ENCODE assay signal across 14 cellular contexts in the genomic region with DNA sequence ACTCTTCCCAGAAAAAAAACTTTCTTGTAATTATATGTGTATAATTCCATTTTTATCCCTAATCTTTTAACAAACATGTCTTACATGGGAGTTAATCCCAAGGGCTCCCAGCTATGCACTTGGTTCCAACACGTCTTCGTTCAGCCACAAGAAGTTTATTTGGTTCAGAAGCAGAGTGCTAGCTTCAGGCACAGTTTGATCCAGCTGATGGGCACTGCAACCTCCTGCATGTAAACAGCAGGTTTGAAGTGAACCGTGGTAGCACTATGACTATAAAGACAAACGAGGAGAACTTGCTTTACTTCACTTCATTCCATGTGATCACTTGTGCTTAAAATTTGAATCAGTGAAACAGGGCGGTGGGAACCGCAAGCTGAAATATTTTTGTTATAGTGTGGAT. TPM values are rescaled to one million over a fixed set of nuclear protein-coding genes. Genes with fewer than 3 reads are reported as not detected.
DNase-seq lines count a peak whose midpoint lies in the region; ATAC-seq and TF ChIP-seq lines count a peak whose summit lies in the region.
"Had no signal": no experiment of that assay in that cellular context is flagged by ENCODE, and none has a peak within 500 bp of the region (broad histone marks: within the 10 kb centered on the region; RNA-seq: fewer than 3 reads in every experiment).

No MANE protein-coding gene starts in this region.

- H3K4me3 ChIP-seq in SK-N-SH (ENCODE audit: low read depth in 2 of 2, low read length in 1 of 2), result no peak overlapping the region
- H3K4me3 ChIP-seq: GM23248 had no signal

- H3K9me3 Mint-ChIP-seq in WTC11, result peaks cover 3% of the 10 kb centered on the region; the same call in 1 of the 2 replicates
- no peaks in the 10 kb centered on the region for H3K9me3 Mint-ChIP-seq in stimulated activated memory B cell treated with anti-CD40 and anti-IgM and Interleukin-4, amounts not matched to agents 10 μg/mL and 1 μg/mL and 100 μg/mL, for 72 hours
- H3K9me3 Mint-ChIP-seq in MCF 10A (ENCODE audit: unreplicated experiment), result no peaks in the 10 kb centered on the region
- H3K9me3 Mint-ChIP-seq: CD4-positive, alpha-beta T cell had no signal

- H3K9ac ChIP-seq in SK-N-SH, result no peak overlapping the region
- H3K9ac ChIP-seq: GM23248 had no signal

- WGBS in SK-N-SH (ENCODE audit: low lambda C conversion rate), result 78% methylated on average over 6 of the region's 6 CpGs

- no peak overlapping the region for H3K4me3 Mint-ChIP-seq in WTC11
- no peak overlapping the region for H3K4me3 Mint-ChIP-seq in stimulated activated memory B cell treated with anti-CD40 and anti-IgM and Interleukin-4, amounts not matched to agents 10 μg/mL and 1 μg/mL and 100 μg/mL, for 72 hours
- H3K4me3 Mint-ChIP-seq in MCF 10A (ENCODE audit: unreplicated experiment), result no peak overlapping the region
- H3K4me3 Mint-ChIP-seq: CD4-positive, alpha-beta T cell had no signal

- no peak for TF ChIP-seq RAD21 in SK-N-SH (IDR thresholded peaks at IDR 0.05; ENCODE audit: low read length)

- H3K27me3 Mint-ChIP-seq in WTC11 (ENCODE audit: low read depth) (no peaks in the 10 kb centered on the region), MCF 10A (ENCODE audit: insufficient read depth, unreplicated experiment) (no peaks in the 10 kb centered on the region)
- H3K27me3 Mint-ChIP-seq in stimulated activated memory B cell treated with anti-CD40 and anti-IgM and Interleukin-4, amounts not matched to agents 10 μg/mL and 1 μg/mL and 100 μg/mL, for 72 hours, result no peaks in the 10 kb centered on the region
- H3K27me3 Mint-ChIP-seq: CD4-positive, alpha-beta T cell had no signal

- intact Hi-C loops in MCF 10A (cut with micrococcal nuclease), result no loop called here

- no peaks in the 10 kb centered on the region for H3K9me2 ChIP-seq in SK-N-SH

- TF ChIP-seq CTCF in WTC11 (IDR thresholded peaks at IDR 0.05), result no peak
- TF ChIP-seq CTCF in MCF 10A (IDR thresholded peaks at IDR 0.05; ENCODE audit: unreplicated experiment), result no peak
- TF ChIP-seq CTCF in SK-N-SH (IDR thresholded peaks at IDR 0.05), result no peak

- no peak for TF ChIP-seq EP300 in SK-N-SH (IDR thresholded peaks at IDR 0.05; ENCODE audit: borderline replicate concordance in 1 of 2, low read depth in 1 of 2, low read length in 1 of 2)

- H4K20me1 ChIP-seq in SK-N-SH (ENCODE audit: insufficient read depth), result no peaks in the 10 kb centered on the region

- DNase-seq in WTC11 (ENCODE audit: low spot score) (no peak), MCF 10A (ENCODE audit: unreplicated experiment) (no peak), NCI-H2029 (lab: John Stamatoyannopoulos, UW) (no peak), SK-N-SH (no peak)
- DNase-seq: ACHN; Caco-2; CD4-positive, alpha-beta T cell; GM23248; HCEC 1CT had no signal

- H3K27ac Mint-ChIP-seq in WTC11 (peak overlapping the region; percentile 75), MCF 10A (ENCODE audit: low read depth, unreplicated experiment) (no peak overlapping the region)
- peak overlapping the region; percentile 99 for H3K27ac Mint-ChIP-seq in stimulated activated memory B cell treated with anti-CD40 and anti-IgM and Interleukin-4, amounts not matched to agents 10 μg/mL and 1 μg/mL and 100 μg/mL, for 72 hours
- H3K27ac Mint-ChIP-seq: CD4-positive, alpha-beta T cell had no signal

- no peak overlapping the region for H2AFZ ChIP-seq in SK-N-SH (ENCODE audit: low read depth)
- H2AFZ ChIP-seq: GM23248 had no signal

- H3F3A ChIP-seq in SK-N-SH (replicated peaks; ENCODE audit: insufficient read depth), result peaks cover 5% of the 10 kb centered on the region

- no peaks in the 10 kb centered on the region; the same call in 1 of the 2 replicates for H3K79me2 ChIP-seq in SK-N-SH (ENCODE audit: insufficient read depth)

- BruUV-seq in MCF 10A (replicated peaks; lab: Mats Ljungman, UMichigan), result no TSS peak

- no peaks in the 10 kb centered on the region for H3K9me3 ChIP-seq in SK-N-SH
- H3K9me3 ChIP-seq: Caco-2 had no signal

- ATAC-seq in WTC11 (no peak), esophagus mucosa (peak; percentile 93)
- no peak for ATAC-seq in stimulated activated memory B cell treated with anti-CD40 and anti-IgM and Interleukin-4, amounts not matched to agents 10 μg/mL and 1 μg/mL and 100 μg/mL, for 72 hours

- H3K4me1 Mint-ChIP-seq in WTC11 (no peaks in the 10 kb centered on the region), MCF 10A (ENCODE audit: insufficient read depth, unreplicated experiment) (peaks cover 5% of the 10 kb centered on the region)
- H3K4me1 Mint-ChIP-seq in stimulated activated memory B cell treated with anti-CD40 and anti-IgM and Interleukin-4, amounts not matched to agents 10 μg/mL and 1 μg/mL and 100 μg/mL, for 72 hours, result peaks cover 48% of the 10 kb centered on the region

- peaks cover 19% of the 10 kb centered on the region; the same call in 1 of the 2 replicates for H3K36me3 Mint-ChIP-seq in WTC11
- H3K36me3 Mint-ChIP-seq in stimulated activated memory B cell treated with anti-CD40 and anti-IgM and Interleukin-4, amounts not matched to agents 10 μg/mL and 1 μg/mL and 100 μg/mL, for 72 hours, result peaks cover 16% of the 10 kb centered on the region
- H3K36me3 Mint-ChIP-seq in MCF 10A (ENCODE audit: insufficient read depth, unreplicated experiment), result peaks cover 18% of the 10 kb centered on the region

- H3K27ac ChIP-seq in SK-N-SH (ENCODE audit: low read depth in 2 of 2, low read length in 1 of 2), result no peak overlapping the region
- H3K27ac ChIP-seq: C4-2B, GM23248 had no signal

- peaks cover 6 to 14% of the 10 kb centered on the region in 2 experiments for H3K36me3 ChIP-seq in SK-N-SH (replicated peaks in 1 of 2; ENCODE audit: control insufficient read depth in 1 of 2, insufficient read depth in 2 of 2, low read length in 1 of 2)

- POLR2A ChIA-PET in WTC11 (lab: Charles Lee), result no interaction called here
- POLR2A ChIA-PET in MCF 10A (lab: Yijun Ruan, JAX), result no interaction called here
- POLR2A ChIA-PET in SK-N-SH (lab: Yijun Ruan, JAX), result no interaction called here

- H3K27me3 ChIP-seq in SK-N-SH (ENCODE audit: insufficient read depth), result no peaks in the 10 kb centered on the region

- no peak overlapping the region for H3K4me2 ChIP-seq in SK-N-SH

- H3K4me1 ChIP-seq in SK-N-SH (ENCODE audit: control insufficient read depth in 1 of 2, insufficient read depth in 2 of 2, low read depth in 1 of 2, low read length in 1 of 2), result no peaks in the 10 kb centered on the region
- H3K4me1 ChIP-seq: Caco-2 had no signal

- CTCF ChIA-PET in WTC11 (lab: Charles Lee), result no interaction called here
- CTCF ChIA-PET in MCF 10A (lab: Yijun Ruan, JAX), result interaction anchor here (0.6 to 0.7 kb wide), 3 partner anchors 13 to 1027 kb away, joined by 3 to 4 read pairs (median 4); no protein-coding TSS in a partner anchor
- CTCF ChIA-PET in SK-N-SH (lab: Yijun Ruan, JAX), result no interaction called here

TF ChIP-seq in WTC11, 78 proteins besides CTCF, POLR2A, EP300 and RAD21 (continues in another document):
- TF ChIP-seq FOXK1 (CRISPR knock-in tag; IDR thresholded peaks at IDR 0.05) (no peak), GABPB1 (CRISPR knock-in tag; IDR thresholded peaks at IDR 0.05) (no peak), ETV6 (CRISPR knock-in tag; IDR thresholded peaks at IDR 0.05) (no peak), GRHL2 (CRISPR knock-in tag; IDR thresholded peaks at IDR 0.05; ENCODE audit: insufficient replicate concordance, severe bottlenecking) (no peak)
- TF ChIP-seq, protein P1, sequence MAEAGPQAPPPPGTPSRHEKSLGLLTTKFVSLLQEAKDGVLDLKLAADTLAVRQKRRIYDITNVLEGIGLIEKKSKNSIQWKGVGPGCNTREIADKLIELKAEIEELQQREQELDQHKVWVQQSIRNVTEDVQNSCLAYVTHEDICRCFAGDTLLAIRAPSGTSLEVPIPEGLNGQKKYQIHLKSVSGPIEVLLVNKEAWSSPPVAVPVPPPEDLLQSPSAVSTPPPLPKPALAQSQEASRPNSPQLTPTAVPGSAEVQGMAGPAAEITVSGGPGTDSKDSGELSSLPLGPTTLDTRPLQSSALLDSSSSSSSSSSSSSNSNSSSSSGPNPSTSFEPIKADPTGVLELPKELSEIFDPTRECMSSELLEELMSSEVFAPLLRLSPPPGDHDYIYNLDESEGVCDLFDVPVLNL (CRISPR knock-in tag; IDR thresholded peaks at IDR 0.05; ENCODE audit: borderline replicate concordance, low read depth), result no peak

TF ChIP-seq in SK-N-SH, 30 proteins besides CTCF, POLR2A, EP300 and RAD21 (continues in another document):
- TF ChIP-seq RXRA (IDR thresholded peaks at IDR 0.05; ENCODE audit: borderline replicate concordance, low read depth) (no peak), EZH2phosphoT487 (IDR thresholded peaks at IDR 0.05; ENCODE audit: borderline replicate concordance, low read depth) (no peak), TAF1 (IDR thresholded peaks at IDR 0.05; ENCODE audit: borderline replicate concordance, low read depth, low read length) (no peak), YY1 (IDR thresholded peaks at IDR 0.05; ENCODE audit: low read depth) (no peak), FOXM1 (IDR thresholded peaks at IDR 0.05; ENCODE audit: low read depth) (no peak), MEF2A (IDR thresholded peaks at IDR 0.05; ENCODE audit: borderline replicate concordance, low read depth) (no peak)

RNA-seq across cellular contexts. Expression of a gene that starts 7.0 kb away (rescaled TPM):
- total RNA-seq in WTC11 (2021) (34.0 to 44.4 TPM (median 38.7 TPM) in 3 replicates), esophagus mucosa (10.6 TPM), MCF 10A (2022) (43.2 and 48.3 TPM in 2 replicates)
- polyA plus RNA-seq in SK-N-SH (2012; rRNA removed), result 34.4 and 35.3 TPM in 2 replicates
- 35.8 and 36.2 TPM in 2 replicates for polyA plus RNA-seq in SK-N-SH (2012; cell fraction: cytosol; rRNA removed)
- polyA plus RNA-seq in SK-N-SH (2012; cell fraction: nucleus; rRNA removed), result 24.7 and 30.1 TPM in 2 replicates

RNA-seq across cellular contexts. Expression of a gene that starts 9.9 kb away (rescaled TPM):
- total RNA-seq in WTC11 (2021) (1,629 to 1,800 TPM (median 1,725 TPM) in 3 replicates), esophagus mucosa (1,503 TPM), MCF 10A (2022) (1,765 and 1,834 TPM in 2 replicates)
- polyA plus RNA-seq in SK-N-SH (2012; rRNA removed), result 2,166 and 2,477 TPM in 2 replicates
- 3,192 and 3,529 TPM in 2 replicates for polyA plus RNA-seq in SK-N-SH (2012; cell fraction: cytosol; rRNA removed)
- 656 and 726 TPM in 2 replicates for polyA plus RNA-seq in SK-N-SH (2012; cell fraction: nucleus; rRNA removed)

RNA-seq across cellular contexts. Expression of a gene that starts 29.8 kb away (rescaled TPM):
- total RNA-seq in WTC11 (2021) (0.69 to 1.3 TPM (median 0.87 TPM) in 3 replicates), esophagus mucosa (not detected), MCF 10A (2022) (not detected in 2 replicates)
- 8.7 and 15.2 TPM in 2 replicates for polyA plus RNA-seq in SK-N-SH (2012; rRNA removed)
- polyA plus RNA-seq in SK-N-SH (2012; cell fraction: cytosol; rRNA removed), result 11.5 and 22.9 TPM in 2 replicates
- 4.4 and 8.8 TPM in 2 replicates for polyA plus RNA-seq in SK-N-SH (2012; cell fraction: nucleus; rRNA removed)
- total RNA-seq: Caco-2, GM23248, H4, HT-29 had no signal
- polyA plus RNA-seq: GM23248 had no signal

RNA-seq across cellular contexts. Expression of a gene that starts 45.8 kb away (rescaled TPM):
- total RNA-seq in WTC11 (2021), result 20.1 to 21.4 TPM (median 20.1 TPM) in 3 replicates
- 40.8 TPM for total RNA-seq in esophagus mucosa
- 50.1 and 61.9 TPM in 2 replicates for total RNA-seq in MCF 10A (2022)
- 49.4 and 67.2 TPM in 2 replicates for polyA plus RNA-seq in SK-N-SH (2012; rRNA removed)
- polyA plus RNA-seq in SK-N-SH (2012; cell fraction: cytosol; rRNA removed), result 72.8 and 73.1 TPM in 2 replicates
- polyA plus RNA-seq in SK-N-SH (2012; cell fraction: nucleus; rRNA removed), result 43.3 and 62.9 TPM in 2 replicates
